Comparison of ENCODE assay signal across 12 cellular contexts in genomic region chr3:125039041-125039896, GRCh38. TPM values are rescaled to one million over a fixed set of nuclear protein-coding genes. Genes with fewer than 3 reads are reported as not detected.
DNase-seq lines count a peak whose midpoint lies in the region; FAIRE-seq and TF ChIP-seq lines count a peak whose summit lies in the region.
"Had no signal": no experiment of that assay in that cellular context is flagged by ENCODE, and none has a peak within 500 bp of the region (broad histone marks: within the 10 kb centered on the region; RNA-seq: fewer than 3 reads in every experiment).

No MANE protein-coding gene starts in this region.

- TF ChIP-seq EP300 in sigmoid colon (IDR thresholded peaks at IDR 0.05) = no peak

- H3K4me1 ChIP-seq in HEK293 (ENCODE audit: control insufficient read depth, insufficient read depth, low read length) = peaks cover 7% of the 10 kb centered on the region
- H3K4me1 ChIP-seq in sigmoid colon = peaks cover 0 to 67% (median 48%) of the 10 kb centered on the region in 4 donors
- peaks cover 0 to 7% of the 10 kb centered on the region in 2 donors for H3K4me1 ChIP-seq in small intestine (ENCODE audit: control insufficient read depth in 2 of 2, insufficient read depth in 1 of 2, low read depth in 1 of 2, low read length in 1 of 2)

- no peak overlapping the region for H3K4me3 ChIP-seq in HEK293 (ENCODE audit: low read depth, low read length)
- no peak overlapping the region for H3K4me3 ChIP-seq in sigmoid colon
- H3K4me3 ChIP-seq in small intestine (ENCODE audit: low read depth in 1 of 2, low read length in 2 of 2) = no peak overlapping the region
- H3K4me3 ChIP-seq: mucosa of descending colon had no signal

- POLR2A ChIA-PET in HEK293 (lab: Yijun Ruan, JAX) = no interaction called here

- CTCF ChIA-PET in HEK293 (lab: Yijun Ruan, JAX) = interaction anchor here (0.6 kb wide), 1 partner anchor 150 kb away, joined by 3 read pairs; no protein-coding TSS in a partner anchor

- FAIRE-seq in small intestine (lab: Jason Lieb, UNC) = no peak

- intact Hi-C loops in sigmoid colon (cut with DNase I) = no loop called here

- TF ChIP-seq CTCF in HEK293 (tag by site-specific recombination; IDR thresholded peaks at IDR 0.05) = no peak
- TF ChIP-seq CTCF in sigmoid colon (IDR thresholded peaks at IDR 0.05) = no peak

- no peak overlapping the region for H3K27ac ChIP-seq in HEK293 (ENCODE audit: extremely low read depth, low read depth, low read length)
- H3K27ac ChIP-seq in sigmoid colon = peak overlapping the region; percentile 25 to 62 (median 56)
- H3K27ac ChIP-seq in small intestine (ENCODE audit: low read depth in 1 of 2, low read length in 1 of 2) = peak overlapping the region in 1 of 2 donors; percentile 67

- no peaks in the 10 kb centered on the region for H3K27me3 ChIP-seq in sigmoid colon
- H3K27me3 ChIP-seq in small intestine (ENCODE audit: control insufficient read depth in 2 of 2, insufficient read depth in 2 of 2, low read length in 2 of 2) = no peaks in the 10 kb centered on the region

- DNase-seq in anterior cingulate cortex (lab: John Stamatoyannopoulos, UW) (peak in 32 of 58 donors; percentile 16 to 63 (median 30)), iPS-NIHi11 (ENCODE audit: low spot score) (peak; percentile 43), sigmoid colon (no peak), small intestine (no peak), DMS79 (lab: John Stamatoyannopoulos, UW) (no peak), SW 1271 (lab: John Stamatoyannopoulos, UW) (no peak)
- DNase-seq in activated effector memory CD4-positive, alpha-beta T cell treated with Interleukin-2 at 50 U/mL for 16 hours = no peak
- DNase-seq: CD4-positive, alpha-beta memory T cell; mucosa of descending colon; NCI-H510A treated with DMSO at 0.1 percent for 48 hours; T-helper 9 cell had no signal

- no peaks in the 10 kb centered on the region; a peak in 1 of 3 replicates for H3K36me3 ChIP-seq in HEK293 (ENCODE audit: control insufficient read depth in 2 of 2, insufficient read depth in 1 of 2, low read length in 2 of 2)
- H3K36me3 ChIP-seq in sigmoid colon = no peaks in the 10 kb centered on the region
- no peaks in the 10 kb centered on the region for H3K36me3 ChIP-seq in small intestine (ENCODE audit: control insufficient read depth in 2 of 2, insufficient read depth in 2 of 2, low read length in 2 of 2)

- 76 to 80% methylated on average over 8 of the region's 8 CpGs for WGBS in sigmoid colon, 2 donors
- WGBS in small intestine, 3 donors = 63 to 76% (median 69%) methylated on average over 8 of the region's 8 CpGs

- H3K9me3 ChIP-seq in HEK293 (ENCODE audit: control insufficient read depth, insufficient read depth, low read depth, low read length) (no peaks in the 10 kb centered on the region), sigmoid colon (peaks cover 0 to 5% (median 0%) of the 10 kb centered on the region in 4 donors), small intestine (ENCODE audit: control insufficient read depth, low read depth) (no peaks in the 10 kb centered on the region)
- H3K9me3 ChIP-seq: mucosa of descending colon had no signal

- TF ChIP-seq POLR2A in sigmoid colon (IDR thresholded peaks at IDR 0.05) = no peak

TF ChIP-seq in HEK293, 187 proteins besides CTCF, POLR2A, EP300 and RAD21:
- TF ChIP-seq SP7 (tag by site-specific recombination; IDR thresholded peaks at IDR 0.05) (0 out of 2 replicates have a peak, but pooled peaks have one; percentile 37), ZIC2 (tag by site-specific recombination; IDR thresholded peaks at IDR 0.05) (0 out of 2 replicates have a peak, but pooled peaks have one; percentile 21), ZNF223 (tag by site-specific recombination; IDR thresholded peaks at IDR 0.05) (no peak), GLIS2 (tag by site-specific recombination; IDR thresholded peaks at IDR 0.05) (no peak), ZFHX2 (tag by site-specific recombination; conservative IDR thresholded peaks at IDR 0.05) (peak; percentile 65), ZFP69B (tag by site-specific recombination; IDR thresholded peaks at IDR 0.05) (no peak), ZNF521 (tag by site-specific recombination; IDR thresholded peaks at IDR 0.05) (no peak), ZNF266 (tag by site-specific recombination; IDR thresholded peaks at IDR 0.05; ENCODE audit: low read depth) (no peak), GLIS1 (tag by site-specific recombination; IDR thresholded peaks at IDR 0.05) (peak; percentile 45; the same call in 1 of the 2 replicates), ZNF335 (tag by site-specific recombination; conservative IDR thresholded peaks at IDR 0.05) (no peak), HOXC10 (CRISPR knock-in tag; IDR thresholded peaks at IDR 0.05) (no peak), OSR2 (tag by site-specific recombination; IDR thresholded peaks at IDR 0.05) (no peak), EGR2 (tag by site-specific recombination; IDR thresholded peaks at IDR 0.05; ENCODE audit: low read depth) (peak; percentile 67), ZNF184 (tag by site-specific recombination; IDR thresholded peaks at IDR 0.05) (no peak), PBX3 (CRISPR knock-in tag; IDR thresholded peaks at IDR 0.05) (no peak), SP3 (tag by site-specific recombination; IDR thresholded peaks at IDR 0.05) (no peak), WT1 (tag by site-specific recombination; IDR thresholded peaks at IDR 0.05) (0 out of 2 replicates have a peak, but pooled peaks have one; percentile 29), TRIM28 (IDR thresholded peaks at IDR 0.05; ENCODE audit: borderline replicate concordance, low read length) (no peak), PRDM6 (tag by site-specific recombination; IDR thresholded peaks at IDR 0.05) (no peak), ZNF239 (tag by site-specific recombination; IDR thresholded peaks at IDR 0.05) (no peak), KLF8 (tag by site-specific recombination; IDR thresholded peaks at IDR 0.05) (no peak)
- TF ChIP-seq, protein P1, sequence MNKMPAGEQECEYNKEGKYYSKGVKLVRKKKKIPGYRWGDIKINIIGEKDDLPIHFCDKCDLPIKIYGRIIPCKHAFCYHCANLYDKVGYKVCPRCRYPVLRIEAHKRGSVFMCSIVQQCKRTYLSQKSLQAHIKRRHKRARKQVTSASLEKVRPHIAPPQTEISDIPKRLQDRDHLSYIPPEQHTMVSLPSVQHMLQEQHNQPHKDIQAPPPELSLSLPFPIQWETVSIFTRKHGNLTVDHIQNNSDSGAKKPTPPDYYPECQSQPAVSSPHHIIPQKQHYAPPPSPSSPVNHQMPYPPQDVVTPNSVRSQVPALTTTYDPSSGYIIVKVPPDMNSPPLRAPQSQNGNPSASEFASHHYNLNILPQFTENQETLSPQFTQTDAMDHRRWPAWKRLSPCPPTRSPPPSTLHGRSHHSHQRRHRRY (tag by site-specific recombination; IDR thresholded peaks at IDR 0.05) = no peak
- TF ChIP-seq, protein P2, sequence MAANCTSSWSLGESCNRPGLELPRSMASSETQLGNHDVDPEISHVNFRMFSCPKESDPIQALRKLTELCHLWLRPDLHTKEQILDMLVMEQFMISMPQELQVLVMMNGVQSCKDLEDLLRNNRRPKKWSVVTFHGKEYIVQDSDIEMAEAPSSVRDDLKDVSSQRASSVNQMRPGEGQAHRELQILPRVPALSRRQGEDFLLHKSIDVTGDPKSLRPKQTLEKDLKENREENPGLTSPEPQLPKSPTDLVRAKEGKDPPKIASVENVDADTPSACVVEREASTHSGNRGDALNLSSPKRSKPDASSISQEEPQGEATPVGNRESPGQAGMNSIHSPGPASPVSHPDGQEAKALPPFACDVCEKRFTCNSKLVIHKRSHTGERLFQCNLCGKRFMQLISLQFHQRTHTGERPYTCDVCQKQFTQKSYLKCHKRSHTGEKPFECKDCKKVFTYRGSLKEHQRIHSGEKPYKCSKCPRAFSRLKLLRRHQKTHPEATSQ (tag by site-specific recombination; IDR thresholded peaks at IDR 0.05) = no peak

RNA-seq across cellular contexts. Expression of gene HEG1, which starts 16.5 kb away (rescaled TPM):
- 10 to 100 TPM; 24.5 to 61.6 (median 41.5) TPM for total RNA-seq in sigmoid colon
- polyA plus RNA-seq in sigmoid colon (1 to 10 TPM in 2 of 3 donors, under 1 TPM in 1; 0.92 to 9.7 (median 1.8) TPM), small intestine (10 to 100 TPM in 1 of 3 donors, under 1 TPM in 2; 0.27 to 16.6 (median 0.45) TPM)

Comparison
In these comparisons a context has a peak if more than half of its experiments do, and no peak if none do; other contexts are left out.
1. DNase-seq: peak in anterior cingulate cortex (32 of 58) and iPS-NIHi11 (single experiment); none in sigmoid colon (single experiment), small intestine (single experiment), DMS79 (single experiment), SW 1271 (0 of 2) and activated effector memory CD4-positive, alpha-beta T cell treated with Interleukin-2 at 50 U/mL for 16 hours (single experiment).